25 cellular contexts compared by ENCODE assay signal in the genomic region with DNA sequence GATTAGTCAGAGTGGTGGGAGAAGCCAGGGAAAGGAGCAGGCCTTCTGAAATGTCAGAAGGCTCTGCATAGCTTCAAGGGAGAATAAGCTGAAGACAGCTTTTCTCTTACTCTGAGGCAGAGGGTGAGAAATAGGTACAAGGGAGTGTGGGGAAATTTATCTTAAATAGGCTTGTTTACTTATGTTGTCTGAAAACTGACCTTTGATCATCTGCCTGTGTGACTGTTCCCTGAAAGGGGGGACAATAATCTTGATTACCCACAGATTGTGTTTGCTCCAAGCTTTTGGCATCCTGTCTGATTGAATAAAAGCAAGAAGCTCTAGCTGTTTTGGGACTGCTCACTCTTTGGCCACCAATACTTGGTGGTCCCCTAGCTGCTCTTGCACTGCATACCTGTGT.
A peak's percentile ranks its signal among the peaks of the same experiment; 100 is the strongest.
DNase-seq lines count a peak whose midpoint lies in the region; FAIRE-seq and TF ChIP-seq lines count a peak whose summit lies in the region.
"Had no signal": no experiment of that assay in that cellular context is flagged by ENCODE, and none has a peak within 500 bp of the region (broad histone marks: within the 10 kb centered on the region; RNA-seq: fewer than 3 reads in every experiment).

No MANE protein-coding gene starts in this region.

- H3K18ac ChIP-seq in H1 (ENCODE audit: extremely low read depth, low read length): no peak overlapping the region

- no peak overlapping the region for H2BK15ac ChIP-seq in H1 (ENCODE audit: low read length)

- POLR2A ChIA-PET in H1 (lab: Charles Lee; ENCODE audit: partially characterized antibody): no interaction called here

- H3K9me3 ChIP-seq in H1 (ENCODE audit: insufficient read depth in 2 of 2, low read depth in 1 of 2, low read length in 1 of 2) (no peaks in the 10 kb centered on the region), small intestine (ENCODE audit: control insufficient read depth, low read depth) (no peaks in the 10 kb centered on the region), right atrium auricular region (no peaks in the 10 kb centered on the region)
- H3K9me3 ChIP-seq: BE2C, BLaER1 had no signal

- peak; percentile 50 for FAIRE-seq in H1 (lab: Jason Lieb, UNC)
- no peak for FAIRE-seq in small intestine (lab: Jason Lieb, UNC)
- FAIRE-seq: A204.1, GM12878, GM12892, GM18507 had no signal

- H3K4me3 ChIP-seq in H1 (ENCODE audit: extremely low read depth in 1 of 4, insufficient read depth in 2 of 4, low read depth in 3 of 4, low read length in 4 of 4): no peak overlapping the region
- no peak overlapping the region for H3K4me3 ChIP-seq in small intestine (ENCODE audit: low read depth in 1 of 2, low read length in 2 of 2)
- H3K4me3 ChIP-seq in right atrium auricular region: no peak overlapping the region
- H3K4me3 ChIP-seq: BLaER1, GM12878 had no signal

- no peak overlapping the region for H4K8ac ChIP-seq in H1 (ENCODE audit: extremely low read depth, insufficient read depth, low read length)

- no peak overlapping the region for H4K5ac ChIP-seq in H1 (ENCODE audit: insufficient read length, low read depth, low read length)

- no peak overlapping the region for H4K91ac ChIP-seq in H1 (replicated peaks; ENCODE audit: insufficient read length, low read length)

- H3K79me1 ChIP-seq in H1 (ENCODE audit: low read depth, low read length): no peaks in the 10 kb centered on the region

- no peak overlapping the region for H2BK120ac ChIP-seq in H1 (replicated peaks; ENCODE audit: low read depth, low read length)

- H3K27me3 ChIP-seq in H1 (replicated peaks in 1 of 4; ENCODE audit: control insufficient read depth in 3 of 4, extremely low read depth in 1 of 4, insufficient read depth in 3 of 4, low read length in 3 of 4) (no peaks in the 10 kb centered on the region), small intestine (ENCODE audit: control insufficient read depth in 2 of 2, insufficient read depth in 2 of 2, low read length in 2 of 2) (no peaks in the 10 kb centered on the region), right atrium auricular region (no peaks in the 10 kb centered on the region)
- H3K27me3 ChIP-seq: BE2C, BLaER1 had no signal

- CTCF ChIA-PET in H1 (lab: Charles Lee; ENCODE audit: partially characterized antibody): no interaction called here

- TF ChIP-seq CTCF in H1 (IDR thresholded peaks at IDR 0.05; ENCODE audit: control extremely low read depth in 1 of 3, insufficient read depth in 1 of 3, low read depth in 1 of 3, low read length in 3 of 3): no peak
- no peak for TF ChIP-seq CTCF in right atrium auricular region (IDR thresholded peaks at IDR 0.05)

- H2BK20ac ChIP-seq in H1 (ENCODE audit: low read length): no peak overlapping the region

- H3K79me2 ChIP-seq in H1 (ENCODE audit: control insufficient read depth in 1 of 2, insufficient read depth in 2 of 2, low read length in 2 of 2): no peaks in the 10 kb centered on the region

- no peak overlapping the region for H3K56ac ChIP-seq in H1 (replicated peaks; ENCODE audit: insufficient read length, low read depth, low read length)

- no peak overlapping the region for H3K4me2 ChIP-seq in H1 (ENCODE audit: insufficient read depth in 1 of 2, low read depth in 2 of 2, low read length in 2 of 2)
- H3K4me2 ChIP-seq: BLaER1 had no signal

- TF ChIP-seq POLR2A in H1 (IDR thresholded peaks at IDR 0.05; ENCODE audit: control extremely low read depth in 1 of 2, low read depth in 2 of 2, low read length in 2 of 2): no peak

- H3K27ac ChIP-seq in H1 (ENCODE audit: low read depth, low read length): no peak overlapping the region
- H3K27ac ChIP-seq in small intestine (ENCODE audit: low read depth in 1 of 2, low read length in 1 of 2): no peak overlapping the region
- H3K27ac ChIP-seq in right atrium auricular region: no peak overlapping the region
- H3K27ac ChIP-seq: BLaER1 had no signal

- no peaks in the 10 kb centered on the region for H3K23me2 ChIP-seq in H1 (ENCODE audit: low read depth, low read length)

- no peak for TF ChIP-seq RAD21 in H1 (IDR thresholded peaks at IDR 0.05 in 1 of 2, conservative IDR thresholded peaks at IDR 0.05 in 1 of 2; ENCODE audit: low read depth in 2 of 2, low read length in 2 of 2)

- H2BK12ac ChIP-seq in H1 (ENCODE audit: low read depth, low read length): no peak overlapping the region

- H2AK5ac ChIP-seq in H1 (ENCODE audit: low read depth, low read length): no peak overlapping the region

- no peak overlapping the region for H3K4ac ChIP-seq in H1 (replicated peaks; ENCODE audit: insufficient read length, low read depth, low read length)

- no peak overlapping the region for H2BK5ac ChIP-seq in H1 (ENCODE audit: low read depth, low read length)

- no peaks in the 10 kb centered on the region for H4K20me1 ChIP-seq in H1 (replicated peaks in 1 of 2; ENCODE audit: control insufficient read depth in 1 of 2, insufficient read depth in 2 of 2, low read length in 2 of 2)
- H4K20me1 ChIP-seq: BLaER1 had no signal

- H3K9ac ChIP-seq in H1 (replicated peaks in 1 of 4; ENCODE audit: extremely low read depth in 1 of 4, low read depth in 3 of 4, low read length in 3 of 4): no peak overlapping the region
- H3K9ac ChIP-seq: BLaER1 had no signal

- TF ChIP-seq EP300 in H1 (IDR thresholded peaks at IDR 0.05; ENCODE audit: borderline replicate concordance in 1 of 2, low read depth in 2 of 2, low read length in 2 of 2): no peak

- H2AFZ ChIP-seq in H1 (ENCODE audit: low read length): no peak overlapping the region

- H3K36me3 ChIP-seq in H1 (ENCODE audit: control insufficient read depth in 2 of 4, insufficient read depth in 4 of 4, low read length in 3 of 4): no peaks in the 10 kb centered on the region
- H3K36me3 ChIP-seq in small intestine (ENCODE audit: control insufficient read depth in 2 of 2, insufficient read depth in 2 of 2, low read length in 2 of 2): no peaks in the 10 kb centered on the region
- no peaks in the 10 kb centered on the region for H3K36me3 ChIP-seq in right atrium auricular region
- H3K36me3 ChIP-seq: BE2C, BLaER1 had no signal

- H3K4me1 ChIP-seq in H1 (replicated peaks in 1 of 4; ENCODE audit: control insufficient read depth in 3 of 4, insufficient read depth in 4 of 4, low read length in 3 of 4) (no peaks in the 10 kb centered on the region), small intestine (ENCODE audit: control insufficient read depth in 2 of 2, insufficient read depth in 1 of 2, low read depth in 1 of 2, low read length in 1 of 2) (no peaks in the 10 kb centered on the region), right atrium auricular region (no peaks in the 10 kb centered on the region)
- H3K4me1 ChIP-seq: BE2C, BLaER1 had no signal

- no peak overlapping the region for H3K23ac ChIP-seq in H1 (ENCODE audit: insufficient read length)

- DNase-seq in LoVo (ENCODE audit: low spot score) (peak; percentile 1), H1 (ENCODE audit: low read depth in 1 of 2, low spot score in 2 of 2) (no peak), small intestine (peak; percentile 9), ureter (ENCODE audit: low spot score) (no peak), right atrium auricular region (ENCODE audit: low spot score) (no peak)
- DNase-seq: 8988T; ACHN; BE2C; C1 segment of cervical spinal cord; CD4-positive, alpha-beta memory T cell; CD4-positive, CD25-positive, alpha-beta regulatory T cell; CD8-positive, alpha-beta memory T cell; COR-L47; DMS 273 treated with DMSO at 0.1 percent for 48 hours; DMS153; DMS53; DMS79; DND-41; EL; GDM1 had no signal

- no peak overlapping the region for H3K14ac ChIP-seq in H1 (ENCODE audit: insufficient read length)

TF ChIP-seq in H1, 55 proteins besides CTCF, POLR2A, EP300 and RAD21:
- no peak for TF ChIP-seq RFX5 (IDR thresholded peaks at IDR 0.05; ENCODE audit: borderline replicate concordance, low read depth, low read length)
- no peak for TF ChIP-seq TEAD4 (IDR thresholded peaks at IDR 0.05; ENCODE audit: low read depth, low read length)
- TF ChIP-seq MAX (IDR thresholded peaks at IDR 0.05): no peak
- no peak for TF ChIP-seq CEBPB (IDR thresholded peaks at IDR 0.05; ENCODE audit: low read depth, low read length)
- TF ChIP-seq KDM4A (IDR thresholded peaks at IDR 0.05; ENCODE audit: low read depth, low read length, severe bottlenecking): no peak
- TF ChIP-seq NRF1 (IDR thresholded peaks at IDR 0.05; ENCODE audit: low read depth, low read length): no peak
- TF ChIP-seq CHD2 (IDR thresholded peaks at IDR 0.05; ENCODE audit: low read length): no peak
- no peak for TF ChIP-seq RBBP5 (IDR thresholded peaks at IDR 0.05; ENCODE audit: borderline replicate concordance, low read depth, low read length)
- TF ChIP-seq GTF2F1 (IDR thresholded peaks at IDR 0.05; ENCODE audit: borderline replicate concordance, low read depth, low read length): no peak
- TF ChIP-seq SUZ12 (IDR thresholded peaks at IDR 0.05; ENCODE audit: low read length): no peak
- TF ChIP-seq SIRT6 (IDR thresholded peaks at IDR 0.05; ENCODE audit: low read length): no peak
- no peak for TF ChIP-seq SIX5 (IDR thresholded peaks at IDR 0.05; ENCODE audit: low read depth, low read length)
- no peak for TF ChIP-seq RXRA (IDR thresholded peaks at IDR 0.05; ENCODE audit: insufficient read depth, low read depth, low read length)
- TF ChIP-seq SP1 (IDR thresholded peaks at IDR 0.05; ENCODE audit: low read depth, low read length): no peak
- TF ChIP-seq, protein P1, sequence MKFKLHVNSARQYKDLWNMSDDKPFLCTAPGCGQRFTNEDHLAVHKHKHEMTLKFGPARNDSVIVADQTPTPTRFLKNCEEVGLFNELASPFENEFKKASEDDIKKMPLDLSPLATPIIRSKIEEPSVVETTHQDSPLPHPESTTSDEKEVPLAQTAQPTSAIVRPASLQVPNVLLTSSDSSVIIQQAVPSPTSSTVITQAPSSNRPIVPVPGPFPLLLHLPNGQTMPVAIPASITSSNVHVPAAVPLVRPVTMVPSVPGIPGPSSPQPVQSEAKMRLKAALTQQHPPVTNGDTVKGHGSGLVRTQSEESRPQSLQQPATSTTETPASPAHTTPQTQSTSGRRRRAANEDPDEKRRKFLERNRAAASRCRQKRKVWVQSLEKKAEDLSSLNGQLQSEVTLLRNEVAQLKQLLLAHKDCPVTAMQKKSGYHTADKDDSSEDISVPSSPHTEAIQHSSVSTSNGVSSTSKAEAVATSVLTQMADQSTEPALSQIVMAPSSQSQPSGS (IDR thresholded peaks at IDR 0.05; ENCODE audit: low read length): no peak
- no peak for TF ChIP-seq BRCA1 (IDR thresholded peaks at IDR 0.05; ENCODE audit: low read depth, low read length)

Comparison
In these comparisons a context has a peak if more than half of its experiments do, and no peak if none do; other contexts are left out.
1. DNase-seq: peak in LoVo (single experiment) and small intestine (single experiment); none in H1 (0 of 2), ureter (single experiment) and right atrium auricular region (single experiment).